ENCODE assay signal across 8 cellular contexts in genomic region chr10:87659571-87660483, GRCh38. TPM values are rescaled to one million over a fixed set of nuclear protein-coding genes. Genes with fewer than 3 reads are reported as not detected.
DNase-seq lines count a peak whose midpoint lies in the region; ATAC-seq and TF ChIP-seq lines count a peak whose summit lies in the region.

PAPSS2 (plus strand) TSS chr10:87659878; CDS start chr10:87659982, 104 bp downstream.

- intact Hi-C loops in Calu3 (cut with micrococcal nuclease; ENCODE audit: unreplicated experiment), result loop anchor here (5.0 kb wide), 3 partner anchors 32 to 128 kb away; no protein-coding TSS in a partner anchor

- H3K27me3 Mint-ChIP-seq in Calu3 (ENCODE audit: unreplicated experiment), result no peaks in the 10 kb centered on the region
- peaks cover 74% of the 10 kb centered on the region for H3K27me3 Mint-ChIP-seq in T-helper 17 cell

- ATAC-seq in HG02610 (IDR thresholded peaks at IDR 0.05; ENCODE audit: unreplicated experiment), result peak; percentile 56
- ATAC-seq in T-helper 17 cell, result peak; percentile 50
- ATAC-seq in HG03521 (IDR thresholded peaks at IDR 0.05; ENCODE audit: unreplicated experiment), result no peak

- H3K27ac Mint-ChIP-seq in Calu3 (ENCODE audit: unreplicated experiment) (peak within 1 kb of the TSS; percentile 61), T-helper 17 cell (no peak within 1 kb of the TSS)

- no TSS peak for BruUV-seq in Calu3 (replicated peaks; lab: Mats Ljungman, UMichigan)

- H3K36me3 Mint-ChIP-seq in Calu3 (ENCODE audit: insufficient read depth, unreplicated experiment) (peaks cover 19% of the 10 kb centered on the region), T-helper 17 cell (ENCODE audit: low read depth) (peaks cover 4% of the 10 kb centered on the region)

- CTCF ChIA-PET in Calu3 (lab: Charles Lee), result interaction anchor here (0.5 to 1.2 kb wide), 4 partner anchors 9 to 126 kb away, joined by 3 to 4 read pairs (median 4); no protein-coding TSS in a partner anchor

- TF ChIP-seq CTCF in Calu3 (IDR thresholded peaks at IDR 0.05; ENCODE audit: unreplicated experiment), result no peak

- no peaks in the 10 kb centered on the region for H3K9me3 Mint-ChIP-seq in Calu3 (ENCODE audit: low read depth, unreplicated experiment)

- DNase-seq in Calu3 (peak; percentile 46), T-helper 17 cell (peak in 1 of 3 donors; percentile 12), dedifferentiated amniotic fluid mesenchymal stem cell (ENCODE audit: extremely low spot score) (peak; percentile 41), left kidney (ENCODE audit: low read depth, low spot score) (peak; percentile 83), foreskin melanocyte (no peak)
- DNase-seq in stimulated activated CD4-positive, alpha-beta T cell treated with anti-CD3 and anti-CD28 coated beads, Interleukin-4, amount 100 ng/mL, for 1 hour, result peak; percentile 32

- H3K4me1 Mint-ChIP-seq in Calu3 (ENCODE audit: low read depth, unreplicated experiment) (peaks cover 31% of the 10 kb centered on the region), T-helper 17 cell (peaks cover 14% of the 10 kb centered on the region)

- H3K4me3 Mint-ChIP-seq in Calu3 (ENCODE audit: low read depth, unreplicated experiment) (peak within 1 kb of the TSS; percentile 83), T-helper 17 cell (peak within 1 kb of the TSS; percentile 87)

- H3K9me3 ChIP-seq in T-helper 17 cell (ENCODE audit: control insufficient read depth, low read length, poor library complexity, severe bottlenecking), result no peaks in the 10 kb centered on the region

RNA-seq across cellular contexts. Expression of gene PAPSS2, which starts in this region (rescaled TPM):
- 12.6 and 12.7 TPM in 2 replicates for total RNA-seq in Calu3 (2022)
- total RNA-seq in T-helper 17 cell, result 1 to 10 TPM in 1 of 2 donors, under 1 TPM in 1; 0.55 to 1.3 TPM
